ENCODE assay signal across 12 cellular contexts in the genomic region with DNA sequence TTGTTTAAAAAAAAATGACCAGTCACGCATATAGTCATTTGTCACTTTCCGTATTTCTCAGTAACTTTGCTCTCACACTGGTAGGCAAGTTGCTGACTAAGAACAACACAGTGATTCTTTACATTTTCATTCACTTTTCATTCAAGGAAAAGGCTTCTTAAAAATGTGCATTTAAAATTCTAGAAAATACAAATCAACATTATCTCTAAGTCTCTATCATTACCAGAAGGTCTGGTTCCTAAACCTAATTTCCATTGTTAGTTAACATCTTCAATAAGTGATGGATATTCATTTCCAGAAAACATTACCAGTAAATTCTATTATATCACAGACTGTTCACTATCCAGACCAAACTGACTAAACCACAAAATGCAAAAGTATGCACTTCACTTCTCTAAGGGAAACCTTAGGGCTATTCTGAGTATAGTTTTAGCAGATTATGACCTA.
DNase-seq lines count a peak whose midpoint lies in the region; ATAC-seq lines count a peak whose summit lies in the region.
"Had no signal": no experiment of that assay in that cellular context is flagged by ENCODE, and none has a peak within 500 bp of the region (broad histone marks: within the 10 kb centered on the region; RNA-seq: fewer than 3 reads in every experiment).

No MANE protein-coding gene starts in this region.

- DNase-seq in OCI-M1 (lab: John Stamatoyannopoulos, UW), result peak; percentile 31
- DNase-seq in DMS153 (lab: John Stamatoyannopoulos, UW), result no peak
- DNase-seq in activated CD4-positive, alpha-beta T cell treated with anti-CD3 and anti-CD28 coated beads for 48 hours, result no peak
- no peak for DNase-seq in T1000 (lab: John Stamatoyannopoulos, UW)
- DNase-seq: activated CD4-positive, alpha-beta T cell treated with anti-CD3 and anti-CD28 coated beads, Interleukin-2, amount 50 U/mL, for 48 hours; anterior cingulate cortex; effector memory CD8-positive, alpha-beta T cell; NCI-H748 treated with DMSO at 0.1 percent for 48 hours; right lobe of liver had no signal

- ATAC-seq in GM18867 (IDR thresholded peaks at IDR 0.05; ENCODE audit: unreplicated experiment) (peak; percentile 90), GM21367 (IDR thresholded peaks at IDR 0.05; ENCODE audit: unreplicated experiment) (peak; percentile 73), HG02973 (IDR thresholded peaks at IDR 0.05; ENCODE audit: unreplicated experiment) (peak; percentile 94)
- ATAC-seq: effector memory CD8-positive, alpha-beta T cell; right lobe of liver had no signal
